In the genomic region with DNA sequence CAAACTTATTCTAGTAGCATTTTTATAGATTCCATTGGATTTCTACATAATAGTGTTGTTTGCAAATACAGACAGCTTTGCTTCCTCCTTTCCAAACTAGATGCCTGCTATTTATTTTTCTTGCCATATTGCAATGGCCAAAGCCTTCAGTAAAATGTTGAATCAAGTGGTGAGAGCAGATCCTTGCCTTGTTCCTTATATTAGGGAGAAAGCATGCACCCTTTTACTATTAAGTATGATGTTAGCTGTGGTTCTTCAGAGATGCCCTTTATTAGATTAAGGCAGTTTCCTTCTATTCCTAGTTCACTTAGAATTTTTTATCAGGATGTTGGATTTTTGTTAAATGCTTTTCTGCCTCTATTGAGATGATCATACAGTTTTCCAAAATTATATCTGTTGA, we compare ENCODE assay signal across 19 cellular contexts.
DNase-seq lines count a peak whose midpoint lies in the region; ATAC-seq, FAIRE-seq and TF ChIP-seq lines count a peak whose summit lies in the region.
"Had no signal": no experiment of that assay in that cellular context is flagged by ENCODE, and none has a peak within 500 bp of the region (broad histone marks: within the 10 kb centered on the region; RNA-seq: fewer than 3 reads in every experiment).

No MANE protein-coding gene starts in this region.

- H3K36me3 ChIP-seq in HEK293 (ENCODE audit: control insufficient read depth in 2 of 2, insufficient read depth in 1 of 2, low read length in 2 of 2): no peaks in the 10 kb centered on the region
- no peaks in the 10 kb centered on the region for H3K36me3 ChIP-seq in H1 (ENCODE audit: control insufficient read depth in 2 of 4, insufficient read depth in 4 of 4, low read length in 3 of 4)

- H2BK15ac ChIP-seq in H1 (ENCODE audit: low read length): no peak overlapping the region

- TF ChIP-seq CTCF in HEK293 (tag by site-specific recombination; IDR thresholded peaks at IDR 0.05) (no peak), H1 (IDR thresholded peaks at IDR 0.05; ENCODE audit: control extremely low read depth in 1 of 3, insufficient read depth in 1 of 3, low read depth in 1 of 3, low read length in 3 of 3) (no peak)

- H3K27me3 ChIP-seq in H1 (replicated peaks in 1 of 4; ENCODE audit: control insufficient read depth in 3 of 4, extremely low read depth in 1 of 4, insufficient read depth in 3 of 4, low read length in 3 of 4): no peaks in the 10 kb centered on the region
- H3K27me3 ChIP-seq: BLaER1 treated with 17β-estradiol and CSF1 and Interleukin-3, amounts not matched to agents 10 nM and 100 nM had no signal

- H4K8ac ChIP-seq in H1 (ENCODE audit: extremely low read depth, insufficient read depth, low read length): no peak overlapping the region

- H2AK5ac ChIP-seq in H1 (ENCODE audit: low read depth, low read length): no peak overlapping the region

- CTCF ChIA-PET in HEK293 (lab: Yijun Ruan, JAX) (interaction anchor here (0.7 kb wide), 1 partner anchor 191 kb away, joined by 3 read pairs; no protein-coding TSS in a partner anchor), H1 (lab: Charles Lee; ENCODE audit: partially characterized antibody) (interaction anchor here (1.4 kb wide), 1 partner anchor 66 kb away, joined by 4 read pairs; no protein-coding TSS in a partner anchor)

- H3K23me2 ChIP-seq in H1 (ENCODE audit: low read depth, low read length): 0 out of 2 replicates have a peak, but pooled peaks cover 1% of the 10 kb centered on the region

- no peak overlapping the region for H2BK20ac ChIP-seq in H1 (ENCODE audit: low read length)

- H3K4me1 ChIP-seq in HEK293 (ENCODE audit: control insufficient read depth, insufficient read depth, low read length) (no peaks in the 10 kb centered on the region), H1 (replicated peaks in 1 of 4; ENCODE audit: control insufficient read depth in 3 of 4, insufficient read depth in 4 of 4, low read length in 3 of 4) (no peaks in the 10 kb centered on the region)
- H3K4me1 ChIP-seq: Caco-2 had no signal

- H2BK5ac ChIP-seq in H1 (ENCODE audit: low read depth, low read length): no peak overlapping the region

- no peak overlapping the region for H3K14ac ChIP-seq in H1 (ENCODE audit: insufficient read length)

- FAIRE-seq in H1 (lab: Jason Lieb, UNC): no peak
- FAIRE-seq: A204.1, D721Med, G401.6, GM12891 had no signal

- H4K20me1 ChIP-seq in H1 (replicated peaks in 1 of 2; ENCODE audit: control insufficient read depth in 1 of 2, insufficient read depth in 2 of 2, low read length in 2 of 2): no peaks in the 10 kb centered on the region
- H4K20me1 ChIP-seq: BLaER1 treated with 17β-estradiol and CSF1 and Interleukin-3, amounts not matched to agents 10 nM and 100 nM had no signal

- no peak overlapping the region for H4K91ac ChIP-seq in H1 (replicated peaks; ENCODE audit: insufficient read length, low read length)

- POLR2A ChIA-PET in HEK293 (lab: Yijun Ruan, JAX) (no interaction called here), H1 (lab: Charles Lee; ENCODE audit: partially characterized antibody) (no interaction called here)

- no peaks in the 10 kb centered on the region for H3K79me2 ChIP-seq in H1 (ENCODE audit: control insufficient read depth in 1 of 2, insufficient read depth in 2 of 2, low read length in 2 of 2)

- no peaks in the 10 kb centered on the region for H3K79me1 ChIP-seq in H1 (ENCODE audit: low read depth, low read length)

- no peak overlapping the region for H2AFZ ChIP-seq in H1 (ENCODE audit: low read length)

- H3K4ac ChIP-seq in H1 (replicated peaks; ENCODE audit: insufficient read length, low read depth, low read length): no peak overlapping the region

- no peak for TF ChIP-seq POLR2A in H1 (IDR thresholded peaks at IDR 0.05; ENCODE audit: control extremely low read depth in 1 of 2, low read depth in 2 of 2, low read length in 2 of 2)

- no peak overlapping the region for H2BK12ac ChIP-seq in H1 (ENCODE audit: low read depth, low read length)

- H3K9me3 ChIP-seq in HEK293 (ENCODE audit: control insufficient read depth, insufficient read depth, low read depth, low read length): no peaks in the 10 kb centered on the region
- peaks cover 7 to 12% of the 10 kb centered on the region in 2 experiments; a peak in 3 of 4 replicates for H3K9me3 ChIP-seq in H1 (ENCODE audit: insufficient read depth in 2 of 2, low read depth in 1 of 2, low read length in 1 of 2)

- no peak overlapping the region for H3K27ac ChIP-seq in HEK293 (ENCODE audit: extremely low read depth, low read depth, low read length)
- H3K27ac ChIP-seq in H1 (ENCODE audit: low read depth, low read length): no peak overlapping the region
- H3K27ac ChIP-seq: BLaER1 treated with 17β-estradiol and CSF1 and Interleukin-3, amounts not matched to agents 10 nM and 100 nM; C4-2B had no signal

- ATAC-seq in HG03521 (IDR thresholded peaks at IDR 0.05; ENCODE audit: unreplicated experiment): no peak
- ATAC-seq: CD8-positive, alpha-beta T cell had no signal

- DNase-seq in H1 (ENCODE audit: low read depth in 1 of 2, low spot score in 2 of 2) (no peak), HCEC 1CT (no peak), NCI-H146 (lab: John Stamatoyannopoulos, UW) (no peak)
- DNase-seq: 8988T; AML-193; Caco-2; Calu3; CD4-positive, alpha-beta T cell; CD8-positive, alpha-beta T cell; DMS79 treated with DMSO at 0.1 percent for 48 hours; GF-D8 had no signal

- H3K18ac ChIP-seq in H1 (ENCODE audit: extremely low read depth, low read length): no peak overlapping the region

- TF ChIP-seq EP300 in H1 (IDR thresholded peaks at IDR 0.05; ENCODE audit: borderline replicate concordance in 1 of 2, low read depth in 2 of 2, low read length in 2 of 2): no peak

- H3K4me2 ChIP-seq in H1 (ENCODE audit: insufficient read depth in 1 of 2, low read depth in 2 of 2, low read length in 2 of 2): no peak overlapping the region
- H3K4me2 ChIP-seq: BLaER1 treated with 17β-estradiol and CSF1 and Interleukin-3, amounts not matched to agents 10 nM and 100 nM had no signal

- no peak overlapping the region for H3K23ac ChIP-seq in H1 (ENCODE audit: insufficient read length)

- no peak overlapping the region for H3K56ac ChIP-seq in H1 (replicated peaks; ENCODE audit: insufficient read length, low read depth, low read length)

- H2BK120ac ChIP-seq in H1 (replicated peaks; ENCODE audit: low read depth, low read length): no peak overlapping the region

- H3K9ac ChIP-seq in H1 (replicated peaks in 1 of 4; ENCODE audit: extremely low read depth in 1 of 4, low read depth in 3 of 4, low read length in 3 of 4): no peak overlapping the region
- H3K9ac ChIP-seq: BLaER1 treated with 17β-estradiol and CSF1 and Interleukin-3, amounts not matched to agents 10 nM and 100 nM had no signal

- no peak for TF ChIP-seq RAD21 in H1 (IDR thresholded peaks at IDR 0.05 in 1 of 2, conservative IDR thresholded peaks at IDR 0.05 in 1 of 2; ENCODE audit: low read depth in 2 of 2, low read length in 2 of 2)

- H3K4me3 ChIP-seq in HEK293 (ENCODE audit: low read depth, low read length) (no peak overlapping the region), H1 (ENCODE audit: extremely low read depth in 1 of 4, insufficient read depth in 2 of 4, low read depth in 3 of 4, low read length in 4 of 4) (no peak overlapping the region)
- H3K4me3 ChIP-seq: BLaER1 treated with 17β-estradiol and CSF1 and Interleukin-3, amounts not matched to agents 10 nM and 100 nM had no signal

- H4K5ac ChIP-seq in H1 (ENCODE audit: insufficient read length, low read depth, low read length): no peak overlapping the region

TF ChIP-seq in HEK293, 187 proteins besides CTCF, POLR2A, EP300 and RAD21:
- TF ChIP-seq ZNF530 (tag by site-specific recombination; IDR thresholded peaks at IDR 0.05; ENCODE audit: low read depth): no peak
- no peak for TF ChIP-seq KLF10 (tag by site-specific recombination; IDR thresholded peaks at IDR 0.05)
- peak; percentile 83 for TF ChIP-seq SETDB1 (IDR thresholded peaks at IDR 0.05; ENCODE audit: insufficient read length, low read length)

TF ChIP-seq in H1, 55 proteins besides CTCF, POLR2A, EP300 and RAD21:
- TF ChIP-seq HDAC2 (IDR thresholded peaks at IDR 0.05; ENCODE audit: borderline replicate concordance in 1 of 2, low read depth in 2 of 2, low read length in 2 of 2) (0 out of 4 replicates have a peak, but pooled peaks of 1 of the 2 experiments have one; percentile 38), BACH1 (IDR thresholded peaks at IDR 0.05; ENCODE audit: low read length) (no peak), KDM1A (IDR thresholded peaks at IDR 0.05; ENCODE audit: borderline replicate concordance, low read length) (peak; percentile 70; the same call in 1 of the 2 replicates), JUND (IDR thresholded peaks at IDR 0.05; ENCODE audit: low read length) (no peak), TAF7 (optimal IDR thresholded peaks at IDR 0.05; ENCODE audit: borderline replicate concordance, low read depth, low read length) (no peak)
- TF ChIP-seq, protein P1, sequence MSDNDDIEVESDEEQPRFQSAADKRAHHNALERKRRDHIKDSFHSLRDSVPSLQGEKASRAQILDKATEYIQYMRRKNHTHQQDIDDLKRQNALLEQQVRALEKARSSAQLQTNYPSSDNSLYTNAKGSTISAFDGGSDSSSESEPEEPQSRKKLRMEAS (IDR thresholded peaks at IDR 0.05): no peak
